In the genomic region with DNA sequence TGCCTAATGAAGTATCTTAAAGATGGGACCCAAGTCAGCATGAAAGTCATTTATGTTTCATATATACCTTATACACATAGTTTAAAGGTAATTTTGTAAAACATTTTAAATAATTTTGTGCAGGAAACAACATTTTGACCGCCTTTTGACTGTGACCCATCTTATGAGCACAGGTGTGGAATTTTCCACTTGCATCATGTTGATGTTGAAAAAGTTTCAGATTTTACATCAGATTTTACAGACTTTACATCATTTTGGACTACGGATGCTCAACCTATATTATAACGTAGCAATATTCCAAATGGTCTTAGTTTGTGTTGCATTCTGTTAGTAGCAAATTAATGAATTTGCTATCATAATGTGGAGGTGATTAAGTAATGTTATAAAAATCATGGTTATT, we compare ENCODE assay signal across 15 cellular contexts. TPM values are rescaled to one million over a fixed set of nuclear protein-coding genes. Genes with fewer than 3 reads are reported as not detected.
DNase-seq lines count a peak whose midpoint lies in the region; ATAC-seq and TF ChIP-seq lines count a peak whose summit lies in the region.
"Had no signal": no experiment of that assay in that cellular context is flagged by ENCODE, and none has a peak within 500 bp of the region (broad histone marks: within the 10 kb centered on the region; RNA-seq: fewer than 3 reads in every experiment).

No MANE protein-coding gene starts in this region.

- no peaks in the 10 kb centered on the region for H3K27me3 Mint-ChIP-seq in activated T-cell treated with anti-CD3 and anti-CD28 coated beads, Interleukin-2, amount 50 U/mL, for 72 hours (ENCODE audit: low read depth)
- H3K27me3 Mint-ChIP-seq in GM23338 (ENCODE audit: insufficient read depth, low read depth, poor library complexity), result peaks cover 2% of the 10 kb centered on the region
- no peaks in the 10 kb centered on the region for H3K27me3 Mint-ChIP-seq in activated T-helper 1 cell treated with anti-CD3 and anti-CD28 coated beads, Interleukin-12 subunit alpha, Interleukin-12 subunit beta, Interleukin-2, Interleukin-4 antibody, amounts not matched to agents 30 ng/mL and 10 ng/mL and 1 ng/mL, durations not matched to agents 14 hours and 24 hours and 36 hours (ENCODE audit: insufficient read depth)
- H3K27me3 Mint-ChIP-seq: CD8-positive, alpha-beta memory T cell had no signal

- H3K4me1 Mint-ChIP-seq in activated T-cell treated with anti-CD3 and anti-CD28 coated beads, Interleukin-2, amount 50 U/mL, for 72 hours (ENCODE audit: low read depth), result peaks cover 29% of the 10 kb centered on the region
- peaks cover 16% of the 10 kb centered on the region for H3K4me1 Mint-ChIP-seq in GM23338
- peaks cover 44% of the 10 kb centered on the region for H3K4me1 Mint-ChIP-seq in activated T-helper 1 cell treated with anti-CD3 and anti-CD28 coated beads, Interleukin-12 subunit alpha, Interleukin-12 subunit beta, Interleukin-2, Interleukin-4 antibody, amounts not matched to agents 30 ng/mL and 10 ng/mL and 1 ng/mL, durations not matched to agents 14 hours and 24 hours and 36 hours (ENCODE audit: low read depth)

- no peaks in the 10 kb centered on the region for H3K27me3 ChIP-seq in GM23338 (ENCODE audit: insufficient read depth)
- no peaks in the 10 kb centered on the region for H3K27me3 ChIP-seq in neutrophil

- H3K4me1 ChIP-seq in GM23338 (ENCODE audit: insufficient read depth) (peaks cover 6% of the 10 kb centered on the region), neutrophil (ENCODE audit: control insufficient read depth in 1 of 2, insufficient read depth in 1 of 2, low read depth in 1 of 2, low read length in 1 of 2) (peaks cover 21 to 36% of the 10 kb centered on the region in 2 experiments)
- H3K4me1 ChIP-seq: Caco-2 had no signal

- peaks cover 97% of the 10 kb centered on the region for H3K79me2 ChIP-seq in GM23338 (replicated peaks; ENCODE audit: insufficient read depth)

- TF ChIP-seq CTCF in GM23338 (conservative IDR thresholded peaks at IDR 0.05; ENCODE audit: low read depth in 2 of 2) (no peak), neutrophil (IDR thresholded peaks at IDR 0.05) (no peak)

- no peak for ATAC-seq in activated T-cell treated with anti-CD3 and anti-CD28 coated beads, Interleukin-2, amount 50 U/mL, for 72 hours (replicated peaks in 1 of 2)
- ATAC-seq in GM23338 (no peak), HG03442 (IDR thresholded peaks at IDR 0.05; ENCODE audit: unreplicated experiment) (no peak)
- ATAC-seq: A549, HepG2 had no signal

- H3K27ac Mint-ChIP-seq in activated T-cell treated with anti-CD3 and anti-CD28 coated beads, Interleukin-2, amount 50 U/mL, for 72 hours, result peak overlapping the region; percentile 83
- no peak overlapping the region for H3K27ac Mint-ChIP-seq in GM23338
- peak overlapping the region; percentile 5 for H3K27ac Mint-ChIP-seq in activated T-helper 1 cell treated with anti-CD3 and anti-CD28 coated beads, Interleukin-12 subunit alpha, Interleukin-12 subunit beta, Interleukin-2, Interleukin-4 antibody, amounts not matched to agents 30 ng/mL and 10 ng/mL and 1 ng/mL, durations not matched to agents 14 hours and 24 hours and 36 hours

- H3K27ac ChIP-seq in GM23338 (ENCODE audit: low read depth) (0 out of 2 replicates have a peak overlapping the region, but pooled peaks have one; percentile 29), neutrophil (peak overlapping the region; percentile 23)

- no peaks in the 10 kb centered on the region for H3F3A ChIP-seq in GM23338 (replicated peaks; ENCODE audit: low read depth)

- 0 out of 2 replicates have a peak, but pooled peaks cover 4% of the 10 kb centered on the region for H3K9me2 ChIP-seq in GM23338 (ENCODE audit: insufficient read depth)

- H3K4me3 Mint-ChIP-seq in activated T-cell treated with anti-CD3 and anti-CD28 coated beads, Interleukin-2, amount 50 U/mL, for 72 hours, result peak overlapping the region in 1 of 2 donors; percentile 69
- H3K4me3 Mint-ChIP-seq in GM23338, result no peak overlapping the region
- H3K4me3 Mint-ChIP-seq in activated T-helper 1 cell treated with anti-CD3 and anti-CD28 coated beads, Interleukin-12 subunit alpha, Interleukin-12 subunit beta, Interleukin-2, Interleukin-4 antibody, amounts not matched to agents 30 ng/mL and 10 ng/mL and 1 ng/mL, durations not matched to agents 14 hours and 24 hours and 36 hours, result no peak overlapping the region
- H3K4me3 Mint-ChIP-seq: CD14-positive monocyte had no signal

- H3K9me3 ChIP-seq in neutrophil, result no peaks in the 10 kb centered on the region
- H3K9me3 ChIP-seq: A549, Caco-2, HAP-1 had no signal

- peaks cover 22% of the 10 kb centered on the region for H4K20me1 ChIP-seq in GM23338 (replicated peaks; ENCODE audit: insufficient read depth)

- H2AFZ ChIP-seq in GM23338, result no peak overlapping the region

- H3K4me3 ChIP-seq in GM23338, result no peak overlapping the region
- no peak overlapping the region for H3K4me3 ChIP-seq in neutrophil (ENCODE audit: low read depth in 1 of 2, low read length in 1 of 2)
- H3K4me3 ChIP-seq: A549, HAP-1 had no signal

- peaks cover 8 to 23% of the 10 kb centered on the region in 2 donors for H3K36me3 Mint-ChIP-seq in activated T-cell treated with anti-CD3 and anti-CD28 coated beads, Interleukin-2, amount 50 U/mL, for 72 hours (ENCODE audit: insufficient read depth in 2 of 2)
- peaks cover 32% of the 10 kb centered on the region; the same call in 2 of the 3 replicates for H3K36me3 Mint-ChIP-seq in GM23338 (ENCODE audit: low read depth)
- peaks cover 34% of the 10 kb centered on the region for H3K36me3 Mint-ChIP-seq in activated T-helper 1 cell treated with anti-CD3 and anti-CD28 coated beads, Interleukin-12 subunit alpha, Interleukin-12 subunit beta, Interleukin-2, Interleukin-4 antibody, amounts not matched to agents 30 ng/mL and 10 ng/mL and 1 ng/mL, durations not matched to agents 14 hours and 24 hours and 36 hours (ENCODE audit: low read depth)

- no peak for DNase-seq in activated T-cell treated with anti-CD3 and anti-CD28 coated beads, Interleukin-2, amount 50 U/mL, for 72 hours
- no peak for DNase-seq in activated T-cell treated with anti-CD3 and anti-CD28 coated beads, Interleukin-2, amount 50 U/mL, for 1 hour
- no peak for DNase-seq in GM23338 (ENCODE audit: low spot score)
- DNase-seq in activated T-helper 1 cell treated with anti-CD3 and anti-CD28 coated beads, Interleukin-12 subunit alpha, Interleukin-12 subunit beta, Interleukin-2, Interleukin-4 antibody, amounts not matched to agents 30 ng/mL and 10 ng/mL and 1 ng/mL, durations not matched to agents 14 hours and 24 hours and 36 hours (ENCODE audit: low spot score), result no peak
- no peak for DNase-seq in cerebellum (ENCODE audit: low spot score)
- DNase-seq: Caco-2; CD8-positive, alpha-beta memory T cell; DND-41; GDM1 had no signal

- no peak overlapping the region for H3K4me2 ChIP-seq in GM23338
- H3K4me2 ChIP-seq: A549 had no signal

- peaks cover 8% of the 10 kb centered on the region; the same call in 1 of the 2 replicates for H3K36me3 ChIP-seq in GM23338 (ENCODE audit: insufficient read depth)
- no peaks in the 10 kb centered on the region for H3K36me3 ChIP-seq in neutrophil

- intact Hi-C loops in activated T-helper 1 cell treated with anti-CD3 and anti-CD28 coated beads, Interleukin-12 subunit alpha, Interleukin-12 subunit beta, Interleukin-2, Interleukin-4 antibody, amounts not matched to agents 30 ng/mL and 10 ng/mL and 1 ng/mL, durations not matched to agents 14 hours and 24 hours and 36 hours (cut with micrococcal nuclease), result no loop called here

- H3K9me3 Mint-ChIP-seq in activated T-cell treated with anti-CD3 and anti-CD28 coated beads, Interleukin-2, amount 50 U/mL, for 72 hours, result no peaks in the 10 kb centered on the region
- H3K9me3 Mint-ChIP-seq in GM23338, result no peaks in the 10 kb centered on the region
- no peaks in the 10 kb centered on the region for H3K9me3 Mint-ChIP-seq in activated T-helper 1 cell treated with anti-CD3 and anti-CD28 coated beads, Interleukin-12 subunit alpha, Interleukin-12 subunit beta, Interleukin-2, Interleukin-4 antibody, amounts not matched to agents 30 ng/mL and 10 ng/mL and 1 ng/mL, durations not matched to agents 14 hours and 24 hours and 36 hours
- H3K9me3 Mint-ChIP-seq: CD14-positive monocyte; CD8-positive, alpha-beta memory T cell had no signal

TF ChIP-seq in GM23338, 12 proteins besides CTCF, POLR2A, EP300 and RAD21 (continues in another document):
- TF ChIP-seq CREB1 (CRISPR knock-in tag; IDR thresholded peaks at IDR 0.05; ENCODE audit: low read depth) (no peak), POLR2AphosphoS5 (IDR thresholded peaks at IDR 0.05; ENCODE audit: low read depth) (no peak), ZNF331 (CRISPR knock-in tag; IDR thresholded peaks at IDR 0.05; ENCODE audit: low read depth) (no peak), EZH2phosphoT487 (IDR thresholded peaks at IDR 0.05; ENCODE audit: unreplicated experiment) (no peak)
- TF ChIP-seq, protein P1, sequence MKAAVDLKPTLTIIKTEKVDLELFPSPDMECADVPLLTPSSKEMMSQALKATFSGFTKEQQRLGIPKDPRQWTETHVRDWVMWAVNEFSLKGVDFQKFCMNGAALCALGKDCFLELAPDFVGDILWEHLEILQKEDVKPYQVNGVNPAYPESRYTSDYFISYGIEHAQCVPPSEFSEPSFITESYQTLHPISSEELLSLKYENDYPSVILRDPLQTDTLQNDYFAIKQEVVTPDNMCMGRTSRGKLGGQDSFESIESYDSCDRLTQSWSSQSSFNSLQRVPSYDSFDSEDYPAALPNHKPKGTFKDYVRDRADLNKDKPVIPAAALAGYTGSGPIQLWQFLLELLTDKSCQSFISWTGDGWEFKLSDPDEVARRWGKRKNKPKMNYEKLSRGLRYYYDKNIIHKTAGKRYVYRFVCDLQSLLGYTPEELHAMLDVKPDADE (IDR thresholded peaks at IDR 0.05), result no peak

RNA-seq across cellular contexts. Expression of a gene that starts 21.7 kb away (rescaled TPM):
- 10 to 100 TPM; 34.8 to 36.7 TPM for total RNA-seq in activated T-cell treated with anti-CD3 and anti-CD28 coated beads, Interleukin-2, amount 50 U/mL, for 72 hours
- 38.1 and 40.4 TPM in 2 replicates for total RNA-seq in GM23338 (2014; rRNA removed; shearing (Covaris generic))
- polyA plus RNA-seq in GM23338 (2016; fragmentation: Nextera tagmentation; extraction: Ambion mirVana), result 27.5 and 31.5 TPM in 2 replicates
- total RNA-seq in activated T-helper 1 cell treated with anti-CD3 and anti-CD28 coated beads, Interleukin-12 subunit alpha, Interleukin-12 subunit beta, Interleukin-2, Interleukin-4 antibody, amounts not matched to agents 30 ng/mL and 10 ng/mL and 1 ng/mL, durations not matched to agents 14 hours and 24 hours and 36 hours, result 31.2 and 38.8 TPM in 2 replicates
- total RNA-seq in cerebellum, result 24.7 TPM

RNA-seq across cellular contexts. Expression of a gene that starts 23.6 kb away (rescaled TPM):
- total RNA-seq in activated T-cell treated with anti-CD3 and anti-CD28 coated beads, Interleukin-2, amount 50 U/mL, for 72 hours, result 100 to 1,000 TPM; 127 to 135 TPM
- 47.9 and 52.5 TPM in 2 replicates for total RNA-seq in GM23338 (2014; rRNA removed; shearing (Covaris generic))
- polyA plus RNA-seq in GM23338 (2016; fragmentation: Nextera tagmentation; extraction: Ambion mirVana), result 28.2 and 29.9 TPM in 2 replicates
- 145 and 147 TPM in 2 replicates for total RNA-seq in activated T-helper 1 cell treated with anti-CD3 and anti-CD28 coated beads, Interleukin-12 subunit alpha, Interleukin-12 subunit beta, Interleukin-2, Interleukin-4 antibody, amounts not matched to agents 30 ng/mL and 10 ng/mL and 1 ng/mL, durations not matched to agents 14 hours and 24 hours and 36 hours
- total RNA-seq in cerebellum, result 72.9 TPM
